ENCODE assay signal across 17 cellular contexts in genomic region chr22:44733426-44734106, GRCh38. TPM values are rescaled to one million over a fixed set of nuclear protein-coding genes. Genes with fewer than 3 reads are reported as not detected.
DNase-seq lines count a peak whose midpoint lies in the region; ATAC-seq and TF ChIP-seq lines count a peak whose summit lies in the region.
"Had no signal": no experiment of that assay in that cellular context is flagged by ENCODE, and none has a peak within 500 bp of the region (broad histone marks: within the 10 kb centered on the region; RNA-seq: fewer than 3 reads in every experiment).

No MANE protein-coding gene starts in this region.

- no peak for TF ChIP-seq POLR2A in sigmoid colon (IDR thresholded peaks at IDR 0.05)

- no peak overlapping the region for H3K4me3 ChIP-seq in BLaER1 treated with 17β-estradiol and CSF1 and Interleukin-3, amounts not matched to agents 10 nM and 100 nM
- H3K4me3 ChIP-seq in H7 (ENCODE audit: insufficient read depth, low read depth, low read length) (no peak overlapping the region), sigmoid colon (no peak overlapping the region)

- H3K27me3 ChIP-seq in BLaER1 treated with 17β-estradiol and CSF1 and Interleukin-3, amounts not matched to agents 10 nM and 100 nM: no peaks in the 10 kb centered on the region
- H3K27me3 ChIP-seq in H7 (ENCODE audit: control insufficient read depth, insufficient read depth, low read length) (no peaks in the 10 kb centered on the region), sigmoid colon (peaks cover 7 to 33% (median 9%) of the 10 kb centered on the region in 3 donors)
- H3K27me3 ChIP-seq: BE2C had no signal

- no peak for TF ChIP-seq EP300 in sigmoid colon (IDR thresholded peaks at IDR 0.05)

- peak overlapping the region in 7 of 11 experiments; percentile 1 to 29 (median 10); a peak in 7 of 22 replicates for H3K4me2 ChIP-seq in BLaER1 treated with 17β-estradiol and CSF1 and Interleukin-3, amounts not matched to agents 10 nM and 100 nM

- TF ChIP-seq CTCF in sigmoid colon (IDR thresholded peaks at IDR 0.05): no peak

- peaks cover 18 to 63% (median 34%) of the 10 kb centered on the region in 10 experiments for H3K4me1 ChIP-seq in BLaER1 treated with 17β-estradiol and CSF1 and Interleukin-3, amounts not matched to agents 10 nM and 100 nM
- peaks cover 0 to 16% (median 15%) of the 10 kb centered on the region in 4 donors for H3K4me1 ChIP-seq in sigmoid colon

- H3K36me3 ChIP-seq in BLaER1 treated with 17β-estradiol and CSF1 and Interleukin-3, amounts not matched to agents 10 nM and 100 nM: peaks cover 0 to 49% (median 6%) of the 10 kb centered on the region in 11 experiments; a peak in 12 of 22 replicates
- no peaks in the 10 kb centered on the region for H3K36me3 ChIP-seq in H7 (replicated peaks; ENCODE audit: control insufficient read depth, insufficient read depth, low read length)
- H3K36me3 ChIP-seq in sigmoid colon: no peaks in the 10 kb centered on the region
- H3K36me3 ChIP-seq: BE2C had no signal

- ATAC-seq in Right ventricle myocardium inferior (no peak), left ventricle myocardium superior (no peak), left colon (peak; percentile 30), GM21529 (IDR thresholded peaks at IDR 0.05; ENCODE audit: unreplicated experiment) (no peak)

- H4K20me1 ChIP-seq in BLaER1 treated with 17β-estradiol and CSF1 and Interleukin-3, amounts not matched to agents 10 nM and 100 nM: peaks cover 39 to 100% (median 81%) of the 10 kb centered on the region in 11 experiments

- no peak overlapping the region for H3K27ac ChIP-seq in BLaER1 treated with 17β-estradiol and CSF1 and Interleukin-3, amounts not matched to agents 10 nM and 100 nM
- H3K27ac ChIP-seq in sigmoid colon: no peak overlapping the region
- H3K27ac ChIP-seq: C4-2B had no signal

- intact Hi-C loops in Right ventricle myocardium inferior (cut with DNase I): no loop called here
- intact Hi-C loops in left ventricle myocardium superior (cut with micrococcal nuclease): no loop called here
- intact Hi-C loops in left colon (cut with DNase I, micrococcal nuclease): no loop called here
- intact Hi-C loops in sigmoid colon (cut with DNase I): no loop called here

- no peaks in the 10 kb centered on the region for H3K9me3 ChIP-seq in BLaER1 treated with 17β-estradiol and CSF1 and Interleukin-3, amounts not matched to agents 10 nM and 100 nM (replicated peaks in 1 of 11)
- H3K9me3 ChIP-seq in sigmoid colon: no peaks in the 10 kb centered on the region
- H3K9me3 ChIP-seq: BE2C had no signal

- WGBS in sigmoid colon, 2 donors: 55 to 83% methylated on average over 14 of the region's 14 CpGs

- DNase-seq in Right ventricle myocardium inferior (ENCODE audit: missing footprints): peak; percentile 50
- no peak for DNase-seq in left ventricle myocardium superior
- DNase-seq in H7: peak; percentile 55
- peak in 1 of 2 donors; percentile 21 for DNase-seq in left colon
- DNase-seq in NCI-H1930 (lab: John Stamatoyannopoulos, UW): no peak
- DNase-seq in sigmoid colon: no peak
- DNase-seq: BE2C; Calu3; CD4-positive, alpha-beta T cell; DMS79 treated with DMSO at 0.1 percent for 48 hours; GF-D8; HCEC 1CT had no signal

- H3K9ac ChIP-seq in BLaER1 treated with 17β-estradiol and CSF1 and Interleukin-3, amounts not matched to agents 10 nM and 100 nM: no peak overlapping the region; a peak in 1 of 22 replicates

RNA-seq across cellular contexts. Expression of gene ARHGAP8, which starts 18.8 kb away (rescaled TPM):
- 0.16 TPM for total RNA-seq in Right ventricle myocardium inferior
- total RNA-seq in left ventricle myocardium superior: not detected
- 24.8 and 28.3 TPM in 2 replicates for total RNA-seq in H7 (2014; rRNA removed; shearing (Covaris generic))
- total RNA-seq in left colon: 10 to 100 TPM; 35.3 to 57.3 TPM
- 1 to 10 TPM in 1 of 4 donors, under 1 TPM in 2, not detected in 1; 0.66 to 1.1 (median 0.81) TPM for total RNA-seq in sigmoid colon
- 10 to 100 TPM; 10.9 to 30.9 (median 12.0) TPM for polyA plus RNA-seq in sigmoid colon
- total RNA-seq: A172, H4 had no signal

RNA-seq across cellular contexts. Expression of gene PRR5, which starts 31.6 kb away (rescaled TPM):
- total RNA-seq in Right ventricle myocardium inferior: 2.9 TPM
- 2.9 TPM for total RNA-seq in left ventricle myocardium superior
- total RNA-seq in H7 (2014; rRNA removed; shearing (Covaris generic)): 7.7 and 8.4 TPM in 2 replicates
- total RNA-seq in left colon: 10 to 100 TPM; 27.8 to 32.5 TPM
- total RNA-seq in sigmoid colon: 10 to 100 TPM in 2 of 4 donors, 1 to 10 TPM in 2; 7.9 to 13.6 (median 10.6) TPM
- polyA plus RNA-seq in sigmoid colon: 10 to 100 TPM; 12.7 to 35.6 (median 13.2) TPM

Comparison
In these comparisons a context has a peak if more than half of its experiments do, and no peak if none do; other contexts are left out.
1. DNase-seq: peak in Right ventricle myocardium inferior (single experiment) and H7 (single experiment); none in left ventricle myocardium superior (single experiment), NCI-H1930 (0 of 2) and sigmoid colon (single experiment).
2. RNA of gene ARHGAP8, which starts 18.8 kb away (total RNA-seq): 35.3 to 57.3 TPM in left colon and 24.8 to 28.3 TPM in H7; 0.66 to 1.1 TPM in sigmoid colon, 0.16 TPM in Right ventricle myocardium inferior (single experiment) and not detected in left ventricle myocardium superior (single experiment); every median in the first group is over 10 times any median in the second.